Comparison of ENCODE assay signal across 23 cellular contexts in the genomic region with DNA sequence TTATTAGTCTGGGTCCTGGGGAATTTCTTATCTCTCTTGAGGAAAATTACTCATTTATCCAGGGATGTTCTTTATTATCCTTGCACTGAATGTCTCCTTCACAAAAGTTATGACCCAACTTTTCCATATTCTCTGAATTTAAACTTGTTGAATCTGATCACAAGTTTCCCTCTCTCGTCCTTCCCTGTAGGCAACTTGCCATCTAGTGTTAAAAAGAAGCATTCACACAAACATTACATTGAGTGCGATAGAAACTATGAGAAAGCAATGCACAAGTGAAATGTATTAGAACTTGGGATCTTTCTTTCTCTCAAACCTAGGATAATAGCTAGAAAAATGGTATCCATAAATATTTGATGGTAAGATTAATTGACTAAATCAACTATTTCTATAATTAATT.
DNase-seq lines count a peak whose midpoint lies in the region; ATAC-seq and TF ChIP-seq lines count a peak whose summit lies in the region.
"Had no signal": no experiment of that assay in that cellular context is flagged by ENCODE, and none has a peak within 500 bp of the region (broad histone marks: within the 10 kb centered on the region; RNA-seq: fewer than 3 reads in every experiment).

No MANE protein-coding gene starts in this region.

- no peaks in the 10 kb centered on the region for H4K20me1 ChIP-seq in Karpas-422 (ENCODE audit: insufficient read depth, low read depth, low read length)
- no peaks in the 10 kb centered on the region for H4K20me1 ChIP-seq in neural cell (ENCODE audit: insufficient read depth)
- H4K20me1 ChIP-seq: BLaER1 had no signal

- no peaks in the 10 kb centered on the region for H3K9me3 Mint-ChIP-seq in stimulated activated naive B cell treated with anti-CD40 and anti-IgM and Interleukin-4, amounts not matched to agents 10 μg/mL and 1 μg/mL and 100 μg/mL, for 72 hours
- H3K9me3 Mint-ChIP-seq: activated CD4-positive, alpha-beta T cell treated with anti-CD3 and anti-CD28 coated beads, Interleukin-2, amount 10 ng/mL, durations not matched to agents 24 days and 14 days; naive B cell had no signal

- peak; percentile 54 for TF ChIP-seq RAD21 in neural cell (conservative IDR thresholded peaks at IDR 0.05)

- H3K79me2 ChIP-seq in Karpas-422 (ENCODE audit: low read length) (no peaks in the 10 kb centered on the region), neural cell (replicated peaks; ENCODE audit: insufficient read depth, low read length) (no peaks in the 10 kb centered on the region)

- no peak overlapping the region for H3K27ac ChIP-seq in Karpas-422 (ENCODE audit: low read length)
- no peak overlapping the region for H3K27ac ChIP-seq in RWPE2 (ENCODE audit: poor library complexity, severe bottlenecking)
- no peak overlapping the region for H3K27ac ChIP-seq in neural cell (ENCODE audit: low read length)
- H3K27ac ChIP-seq: BLaER1, lower lobe of right lung, Peyer's patch had no signal

- peaks cover 10% of the 10 kb centered on the region for H3K4me1 ChIP-seq in Karpas-422 (ENCODE audit: low read length)
- H3K4me1 ChIP-seq in RWPE2 (ENCODE audit: insufficient read depth, poor library complexity, severe bottlenecking): no peaks in the 10 kb centered on the region
- H3K4me1 ChIP-seq: BLaER1, lower lobe of right lung had no signal

- H2AFZ ChIP-seq in Karpas-422 (ENCODE audit: low read length): peak overlapping the region; percentile 51
- no peak overlapping the region for H2AFZ ChIP-seq in neural cell (ENCODE audit: low read depth, low read length)

- no peaks in the 10 kb centered on the region for H3K27me3 Mint-ChIP-seq in stimulated activated naive B cell treated with anti-CD40 and anti-IgM and Interleukin-4, amounts not matched to agents 10 μg/mL and 1 μg/mL and 100 μg/mL, for 72 hours
- H3K27me3 Mint-ChIP-seq: activated CD4-positive, alpha-beta T cell treated with anti-CD3 and anti-CD28 coated beads, Interleukin-2, amount 10 ng/mL, durations not matched to agents 24 days and 14 days; naive B cell had no signal

- H3K36me3 Mint-ChIP-seq in stimulated activated naive B cell treated with anti-CD40 and anti-IgM and Interleukin-4, amounts not matched to agents 10 μg/mL and 1 μg/mL and 100 μg/mL, for 72 hours: no peaks in the 10 kb centered on the region
- H3K36me3 Mint-ChIP-seq: immature natural killer cell, naive B cell had no signal

- H3K9me2 ChIP-seq in Karpas-422 (replicated peaks; ENCODE audit: insufficient read depth, low read length) (no peaks in the 10 kb centered on the region), neural cell (ENCODE audit: insufficient read depth, low read length) (no peaks in the 10 kb centered on the region)

- H3F3A ChIP-seq in neural cell (ENCODE audit: insufficient read depth, low read length, poor library complexity, severe bottlenecking): no peaks in the 10 kb centered on the region

- TF ChIP-seq CTCF in RWPE2 (IDR thresholded peaks at IDR 0.05; ENCODE audit: poor library complexity, severe bottlenecking): peak; percentile 32
- TF ChIP-seq CTCF in neural cell (IDR thresholded peaks at IDR 0.05; ENCODE audit: poor library complexity, severe bottlenecking): peak; percentile 30

- H3K4me3 ChIP-seq in Karpas-422 (ENCODE audit: low read length) (no peak overlapping the region), RWPE2 (ENCODE audit: severe bottlenecking) (no peak overlapping the region), neural cell (ENCODE audit: low read length) (no peak overlapping the region)
- H3K4me3 ChIP-seq: BLaER1, lower lobe of right lung, Peyer's patch had no signal

- no peak for TF ChIP-seq EP300 in neural cell (conservative IDR thresholded peaks at IDR 0.05; ENCODE audit: poor library complexity, severe bottlenecking)

- H3K4me1 Mint-ChIP-seq in stimulated activated naive B cell treated with anti-CD40 and anti-IgM and Interleukin-4, amounts not matched to agents 10 μg/mL and 1 μg/mL and 100 μg/mL, for 72 hours: no peaks in the 10 kb centered on the region
- H3K4me1 Mint-ChIP-seq: activated CD4-positive, alpha-beta T cell treated with anti-CD3 and anti-CD28 coated beads, Interleukin-2, amount 10 ng/mL, durations not matched to agents 24 days and 14 days; immature natural killer cell; naive B cell had no signal

- DNase-seq in DMS 273 (lab: John Stamatoyannopoulos, UW; ENCODE audit: unreplicated experiment) (peak; percentile 22), DMS 273 treated with DMSO at 0.1 percent for 48 hours (lab: John Stamatoyannopoulos, UW) (no peak), Karpas-422 (peak; percentile 79), RWPE2 (ENCODE audit: low spot score) (no peak), HUDEP-2 (lab: John Stamatoyannopoulos, UW; ENCODE audit: unreplicated experiment in 76 of 76) (no peak)
- DNase-seq in stimulated activated naive B cell treated with anti-CD40 and anti-IgM and Interleukin-4, amounts not matched to agents 10 μg/mL and 1 μg/mL and 100 μg/mL, for 72 hours: no peak
- DNase-seq: 8988T; activated CD4-positive, alpha-beta T cell treated with anti-CD3 and anti-CD28 coated beads, Interleukin-2, amount 10 ng/mL, durations not matched to agents 24 days and 14 days; activated effector memory CD4-positive, alpha-beta T cell treated with anti-CD3 and anti-CD28 coated beads, Interleukin-2, amount 50 U/mL, for 16 hours; amniotic stem cell; central memory CD4-positive, alpha-beta T cell; DMS79; immature natural killer cell; lower lobe of right lung; naive B cell; NCI-H2029 treated with DMSO at 0.1 percent for 48 hours; NCI-H526; Peyer's patch; posterior cingulate gyrus; stimulated activated CD8-positive, alpha-beta memory T cell treated with anti-CD3 and anti-CD28 coated beads, Interleukin-4, amount 100 ng/mL, for 48 hours had no signal

- H3K27me3 ChIP-seq in Karpas-422 (ENCODE audit: low read length) (no peaks in the 10 kb centered on the region), RWPE2 (ENCODE audit: insufficient read depth, poor library complexity, severe bottlenecking) (peaks cover 3% of the 10 kb centered on the region), neural cell (ENCODE audit: insufficient read depth, low read depth, low read length) (no peaks in the 10 kb centered on the region)
- H3K27me3 ChIP-seq: BLaER1, Peyer's patch had no signal

- H3K9ac ChIP-seq in Karpas-422 (ENCODE audit: low read length) (no peak overlapping the region), neural cell (ENCODE audit: low read length) (no peak overlapping the region)
- H3K9ac ChIP-seq: BLaER1 had no signal

- ATAC-seq in RWPE2 (ENCODE audit: low read depth): no peak
- no peak for ATAC-seq in esophagus mucosa
- no peak for ATAC-seq in stimulated activated naive B cell treated with anti-CD40 and anti-IgM and Interleukin-4, amounts not matched to agents 10 μg/mL and 1 μg/mL and 100 μg/mL, for 72 hours (replicated peaks)
- ATAC-seq: lower lobe of right lung had no signal

- no peak overlapping the region for H3K27ac Mint-ChIP-seq in stimulated activated naive B cell treated with anti-CD40 and anti-IgM and Interleukin-4, amounts not matched to agents 10 μg/mL and 1 μg/mL and 100 μg/mL, for 72 hours
- H3K27ac Mint-ChIP-seq: activated CD4-positive, alpha-beta T cell treated with anti-CD3 and anti-CD28 coated beads, Interleukin-2, amount 10 ng/mL, durations not matched to agents 24 days and 14 days; immature natural killer cell had no signal

- H3K36me3 ChIP-seq in Karpas-422 (ENCODE audit: insufficient read depth, low read length) (no peaks in the 10 kb centered on the region), RWPE2 (ENCODE audit: low read depth) (no peaks in the 10 kb centered on the region), neural cell (ENCODE audit: insufficient read depth, low read length) (no peaks in the 10 kb centered on the region)
- H3K36me3 ChIP-seq: BLaER1, lower lobe of right lung, Peyer's patch had no signal

- H3K9me3 ChIP-seq in Karpas-422 (ENCODE audit: low read length): no peaks in the 10 kb centered on the region
- H3K9me3 ChIP-seq in RWPE2 (ENCODE audit: severe bottlenecking): no peaks in the 10 kb centered on the region
- no peaks in the 10 kb centered on the region for H3K9me3 ChIP-seq in neural cell (ENCODE audit: low read length)
- H3K9me3 ChIP-seq: BLaER1, lower lobe of right lung, Peyer's patch had no signal

- no peak overlapping the region for H3K4me3 Mint-ChIP-seq in stimulated activated naive B cell treated with anti-CD40 and anti-IgM and Interleukin-4, amounts not matched to agents 10 μg/mL and 1 μg/mL and 100 μg/mL, for 72 hours
- H3K4me3 Mint-ChIP-seq: activated CD4-positive, alpha-beta T cell treated with anti-CD3 and anti-CD28 coated beads, Interleukin-2, amount 10 ng/mL, durations not matched to agents 24 days and 14 days; immature natural killer cell; naive B cell had no signal

- H3K4me2 ChIP-seq in Karpas-422 (ENCODE audit: low read depth, low read length, poor library complexity, severe bottlenecking) (no peak overlapping the region), neural cell (ENCODE audit: low read length) (no peak overlapping the region)
- H3K4me2 ChIP-seq: BLaER1 had no signal

TF ChIP-seq in neural cell, 6 proteins besides CTCF, POLR2A, EP300 and RAD21 (continues in another document):
- TF ChIP-seq TAF1 (IDR thresholded peaks at IDR 0.05; ENCODE audit: low read depth) (no peak), POLR2AphosphoS5 (IDR thresholded peaks at IDR 0.05) (no peak), EZH2 (IDR thresholded peaks at IDR 0.05; ENCODE audit: borderline replicate concordance, insufficient read depth, low read length, poor library complexity, severe bottlenecking) (no peak), REST (IDR thresholded peaks at IDR 0.05; ENCODE audit: borderline replicate concordance) (no peak)

Comparison
In these comparisons a context has a peak if more than half of its experiments do, and no peak if none do; other contexts are left out.
1. DNase-seq: peak in DMS 273 (single experiment) and Karpas-422 (single experiment); none in DMS 273 treated with DMSO at 0.1 percent for 48 hours (single experiment), RWPE2 (single experiment), HUDEP-2 (0 of 76) and stimulated activated naive B cell treated with anti-CD40 and anti-IgM and Interleukin-4, amounts not matched to agents 10 μg/mL and 1 μg/mL and 100 μg/mL, for 72 hours (single experiment).